Comparison of ENCODE assay signal across 12 cellular contexts in the genomic region with DNA sequence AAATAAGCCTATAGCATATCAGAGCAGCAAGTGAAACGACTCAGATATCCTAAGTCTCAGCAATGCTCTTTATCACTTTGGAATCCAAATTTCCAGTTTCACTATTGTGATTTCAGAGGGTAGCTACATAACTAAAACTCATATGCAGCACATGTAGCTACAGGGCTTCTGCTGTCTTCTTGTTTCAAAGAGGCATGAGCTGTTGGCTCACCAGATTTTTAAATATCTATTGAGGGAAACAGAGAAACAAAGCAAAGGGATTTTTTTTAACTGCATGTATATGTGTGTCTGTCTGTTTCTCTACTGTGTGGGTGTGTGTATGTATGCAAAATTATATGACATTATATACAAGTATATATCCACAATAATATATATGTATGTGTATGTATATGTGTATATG.
A peak's percentile ranks its signal among the peaks of the same experiment; 100 is the strongest.
DNase-seq lines count a peak whose midpoint lies in the region; TF ChIP-seq lines count a peak whose summit lies in the region.
"Had no signal": no experiment of that assay in that cellular context is flagged by ENCODE, and none has a peak within 500 bp of the region (broad histone marks: within the 10 kb centered on the region; RNA-seq: fewer than 3 reads in every experiment).

No MANE protein-coding gene starts in this region.

- peaks cover 22% of the 10 kb centered on the region for H3K36me3 Mint-ChIP-seq in Calu3 (ENCODE audit: insufficient read depth, unreplicated experiment)
- H3K36me3 Mint-ChIP-seq in activated naive CD8-positive, alpha-beta T cell treated with anti-CD3 and anti-CD28 coated beads for 36 hours = no peaks in the 10 kb centered on the region
- H3K36me3 Mint-ChIP-seq: neural progenitor cell had no signal

- peaks cover 63% of the 10 kb centered on the region for H3K4me1 Mint-ChIP-seq in Calu3 (ENCODE audit: low read depth, unreplicated experiment)
- H3K4me1 Mint-ChIP-seq in activated naive CD8-positive, alpha-beta T cell treated with anti-CD3 and anti-CD28 coated beads for 36 hours = no peaks in the 10 kb centered on the region

- TF ChIP-seq CTCF in Calu3 (IDR thresholded peaks at IDR 0.05; ENCODE audit: unreplicated experiment) = no peak
- no peak for TF ChIP-seq CTCF in fibroblast of the aortic adventitia (IDR thresholded peaks at IDR 0.05; ENCODE audit: insufficient read depth, low read length)
- no peak for TF ChIP-seq CTCF in parathyroid adenoma (IDR thresholded peaks at IDR 0.05)

- no peaks in the 10 kb centered on the region for H3K27me3 ChIP-seq in SJSA1 (replicated peaks)
- no peaks in the 10 kb centered on the region for H3K27me3 ChIP-seq in parathyroid adenoma (ENCODE audit: control insufficient read depth, insufficient read depth, low read length)
- H3K27me3 ChIP-seq: neural progenitor cell had no signal

- no peak overlapping the region for H3K4me2 ChIP-seq in parathyroid adenoma (ENCODE audit: low read length)

- H3K79me2 ChIP-seq in parathyroid adenoma = no peaks in the 10 kb centered on the region

- peaks cover 2% of the 10 kb centered on the region for H3K9me3 Mint-ChIP-seq in Calu3 (ENCODE audit: low read depth, unreplicated experiment)
- H3K9me3 Mint-ChIP-seq in activated naive CD8-positive, alpha-beta T cell treated with anti-CD3 and anti-CD28 coated beads for 36 hours = no peaks in the 10 kb centered on the region
- H3K9me3 Mint-ChIP-seq: neural progenitor cell; stimulated activated naive CD8-positive, alpha-beta T cell treated with anti-CD3 and anti-CD28 coated beads, Interleukin-15, Interleukin-2, amounts not matched to agents 100 ng/mL and 50 ng/mL, for 24 hours had no signal

- H3K4me3 ChIP-seq in SJSA1 (no peak overlapping the region), fibroblast of the aortic adventitia (ENCODE audit: low read depth, low read length) (no peak overlapping the region), parathyroid adenoma (ENCODE audit: low read depth, low read length) (no peak overlapping the region)
- H3K4me3 ChIP-seq: neural progenitor cell had no signal

- DNase-seq in Calu3 (no peak), SJSA1 (ENCODE audit: low read depth in 1 of 2, low spot score in 2 of 2) (no peak), fibroblast of the aortic adventitia (ENCODE audit: low read depth) (peak; percentile 61), medulla oblongata (ENCODE audit: extremely low spot score) (no peak), posterior vena cava (ENCODE audit: low spot score) (no peak), middle frontal gyrus (ENCODE audit: extremely low spot score, low spot score) (no peak)
- DNase-seq in activated naive CD8-positive, alpha-beta T cell treated with anti-CD3 and anti-CD28 coated beads for 36 hours = no peak
- DNase-seq: erythroblast, NCI-H187 treated with DMSO at 0.1 percent for 48 hours had no signal

- CTCF ChIA-PET in Calu3 (lab: Charles Lee) = interaction anchor here (0.7 to 2.8 kb wide), 12 partner anchors 39 to 1239 kb away, joined by 3 to 10 read pairs (median 3); partner anchors contain the start of gene SOX4

- H3K4me1 ChIP-seq in SJSA1 (replicated peaks) = peaks cover 13% of the 10 kb centered on the region
- H3K4me1 ChIP-seq in parathyroid adenoma = peaks cover 2% of the 10 kb centered on the region

- H3K27ac ChIP-seq in SJSA1 = peak overlapping the region; percentile 72
- no peak overlapping the region for H3K27ac ChIP-seq in parathyroid adenoma
- H3K27ac ChIP-seq: neural progenitor cell had no signal

- peak overlapping the region; percentile 82 for H3K27ac Mint-ChIP-seq in Calu3 (ENCODE audit: unreplicated experiment)
- H3K27ac Mint-ChIP-seq in activated naive CD8-positive, alpha-beta T cell treated with anti-CD3 and anti-CD28 coated beads for 36 hours = no peak overlapping the region
- H3K27ac Mint-ChIP-seq: stimulated activated naive CD8-positive, alpha-beta T cell treated with anti-CD3 and anti-CD28 coated beads, Interleukin-15, Interleukin-2, amounts not matched to agents 100 ng/mL and 50 ng/mL, for 24 hours had no signal

- H3K36me3 ChIP-seq in SJSA1 (no peaks in the 10 kb centered on the region), parathyroid adenoma (ENCODE audit: control insufficient read depth, insufficient read depth, low read length) (no peaks in the 10 kb centered on the region)
- H3K36me3 ChIP-seq: neural progenitor cell had no signal

- H2AFZ ChIP-seq in parathyroid adenoma = peak overlapping the region; percentile 45

- peak overlapping the region; percentile 48 for H3K4me3 Mint-ChIP-seq in Calu3 (ENCODE audit: low read depth, unreplicated experiment)
- no peak overlapping the region for H3K4me3 Mint-ChIP-seq in activated naive CD8-positive, alpha-beta T cell treated with anti-CD3 and anti-CD28 coated beads for 36 hours
- H3K4me3 Mint-ChIP-seq: neural progenitor cell; stimulated activated naive CD8-positive, alpha-beta T cell treated with anti-CD3 and anti-CD28 coated beads, Interleukin-15, Interleukin-2, amounts not matched to agents 100 ng/mL and 50 ng/mL, for 24 hours had no signal

- intact Hi-C loops in Calu3 (cut with micrococcal nuclease; ENCODE audit: unreplicated experiment) (loop anchor here (1.0 to 10.0 kb wide), 24 partner anchors 53 to 1951 kb away; no protein-coding TSS in a partner anchor), posterior vena cava (cut with DNase I) (loop anchor here in 1 of 2 donors (2.0 kb wide), 1 partner anchor 49 kb away; no protein-coding TSS in a partner anchor)

- no peaks in the 10 kb centered on the region for H3K27me3 Mint-ChIP-seq in Calu3 (ENCODE audit: unreplicated experiment)
- H3K27me3 Mint-ChIP-seq in activated naive CD8-positive, alpha-beta T cell treated with anti-CD3 and anti-CD28 coated beads for 36 hours = peaks cover 4% of the 10 kb centered on the region
- H3K27me3 Mint-ChIP-seq: stimulated activated naive CD8-positive, alpha-beta T cell treated with anti-CD3 and anti-CD28 coated beads, Interleukin-15, Interleukin-2, amounts not matched to agents 100 ng/mL and 50 ng/mL, for 24 hours had no signal

- H3K9me3 ChIP-seq in SJSA1 (replicated peaks) (no peaks in the 10 kb centered on the region), parathyroid adenoma (ENCODE audit: control insufficient read depth, low read length) (no peaks in the 10 kb centered on the region)

- no TSS peak for BruUV-seq in Calu3 (replicated peaks; lab: Mats Ljungman, UMichigan)

- no peak overlapping the region for H3K9ac ChIP-seq in parathyroid adenoma
- H3K9ac ChIP-seq: neural progenitor cell had no signal
